ENCODE assay signal across 9 cellular contexts in genomic region chr2:234293973-234294372, GRCh38.
DNase-seq lines count a peak whose midpoint lies in the region; ATAC-seq and TF ChIP-seq lines count a peak whose summit lies in the region.
"Had no signal": no experiment of that assay in that cellular context is flagged by ENCODE, and none has a peak within 500 bp of the region (broad histone marks: within the 10 kb centered on the region; RNA-seq: fewer than 3 reads in every experiment).

No MANE protein-coding gene starts in this region.

- H2BK120ac ChIP-seq in mesenchymal stem cell (ENCODE audit: low read depth, low read length) = no peak overlapping the region

- H3K27ac ChIP-seq in mesenchymal stem cell (ENCODE audit: low read length, poor library complexity, severe bottlenecking) = no peak overlapping the region
- H3K27ac ChIP-seq: hepatocyte had no signal

- no peaks in the 10 kb centered on the region for H3K27me3 ChIP-seq in mesenchymal stem cell (ENCODE audit: control insufficient read depth in 1 of 2, insufficient read depth in 1 of 2, low read length in 2 of 2)
- H3K27me3 ChIP-seq: hepatocyte had no signal

- TF ChIP-seq CTCF in WTC11 (IDR thresholded peaks at IDR 0.05) = no peak
- no peak for TF ChIP-seq CTCF in glutamatergic neuron (IDR thresholded peaks at IDR 0.05; ENCODE audit: partially characterized antibody, unreplicated experiment)

- H3K36me3 Mint-ChIP-seq in WTC11 (no peaks in the 10 kb centered on the region), glutamatergic neuron (ENCODE audit: unreplicated experiment) (no peaks in the 10 kb centered on the region)
- H3K36me3 Mint-ChIP-seq: brain had no signal

- H3K27ac Mint-ChIP-seq in WTC11 = no peak overlapping the region
- H3K27ac Mint-ChIP-seq in glutamatergic neuron (ENCODE audit: unreplicated experiment) = no peak overlapping the region
- H3K27ac Mint-ChIP-seq: brain had no signal

- no peak overlapping the region for H3K4me2 ChIP-seq in mesenchymal stem cell (ENCODE audit: low read length, poor library complexity, severe bottlenecking)
- H3K4me2 ChIP-seq: hepatocyte had no signal

- POLR2A ChIA-PET in WTC11 (lab: Charles Lee) = interaction anchor here (0.7 to 0.9 kb wide), 2 partner anchors 153 to 203 kb away, joined by 3 to 4 read pairs; partner anchors contain the start of gene ARL4C

- no peak overlapping the region for H3K4me3 Mint-ChIP-seq in WTC11
- H3K4me3 Mint-ChIP-seq in glutamatergic neuron (ENCODE audit: unreplicated experiment) = no peak overlapping the region
- H3K4me3 Mint-ChIP-seq: brain had no signal

- intact Hi-C loops in Right ventricle myocardium superior (cut with DNase I) = no loop called here

- H2AFZ ChIP-seq in mesenchymal stem cell (ENCODE audit: low read depth, low read length) = no peak overlapping the region
- H2AFZ ChIP-seq: hepatocyte had no signal

- no peak overlapping the region for H3K4me3 ChIP-seq in mesenchymal stem cell (ENCODE audit: insufficient read depth in 1 of 2, low read depth in 1 of 2, low read length in 2 of 2)
- H3K4me3 ChIP-seq: hepatocyte had no signal

- no peaks in the 10 kb centered on the region for H3K36me3 ChIP-seq in mesenchymal stem cell (ENCODE audit: control insufficient read depth in 1 of 2, insufficient read depth in 2 of 2, low read depth in 1 of 2, low read length in 2 of 2)

- H3K18ac ChIP-seq in mesenchymal stem cell (ENCODE audit: low read depth in 1 of 2, low read length in 2 of 2) = no peak overlapping the region

- no peak overlapping the region for H3K9ac ChIP-seq in mesenchymal stem cell (ENCODE audit: low read length)

- H3K27me3 Mint-ChIP-seq in WTC11 (ENCODE audit: low read depth) = no peaks in the 10 kb centered on the region
- peaks cover 9% of the 10 kb centered on the region for H3K27me3 Mint-ChIP-seq in glutamatergic neuron (ENCODE audit: unreplicated experiment)
- H3K27me3 Mint-ChIP-seq: brain had no signal

- H3K14ac ChIP-seq in mesenchymal stem cell (ENCODE audit: low read length in 2 of 2) = no peak overlapping the region

- H3K79me1 ChIP-seq in mesenchymal stem cell (replicated peaks; ENCODE audit: low read length, poor library complexity, severe bottlenecking) = peaks cover 6% of the 10 kb centered on the region

- no peak overlapping the region for H2BK5ac ChIP-seq in mesenchymal stem cell (ENCODE audit: low read depth, low read length, poor library complexity, severe bottlenecking)

- H2AK5ac ChIP-seq in mesenchymal stem cell (ENCODE audit: low read length, severe bottlenecking) = peak overlapping the region; percentile 73

- peaks cover 10% of the 10 kb centered on the region; the same call in 1 of the 2 replicates for H3K9me3 Mint-ChIP-seq in WTC11
- no peaks in the 10 kb centered on the region for H3K9me3 Mint-ChIP-seq in glutamatergic neuron (ENCODE audit: unreplicated experiment)

- no peak overlapping the region for H3K4ac ChIP-seq in mesenchymal stem cell (ENCODE audit: low read depth in 1 of 2, low read length in 2 of 2)

- no peak overlapping the region for H2BK12ac ChIP-seq in mesenchymal stem cell (ENCODE audit: low read length in 2 of 2)

- H2BK15ac ChIP-seq in mesenchymal stem cell (ENCODE audit: low read depth, poor library complexity, severe bottlenecking) = no peak overlapping the region

- no peak overlapping the region for H4K8ac ChIP-seq in mesenchymal stem cell (ENCODE audit: low read length)

- peaks cover 25% of the 10 kb centered on the region for H3K4me1 ChIP-seq in mesenchymal stem cell (ENCODE audit: control insufficient read depth, insufficient read depth, low read depth, low read length)

- ATAC-seq in WTC11 (peak; percentile 79), HG02763 (IDR thresholded peaks at IDR 0.05; ENCODE audit: unreplicated experiment) (no peak), Right ventricle myocardium superior (ENCODE audit: poor library complexity) (no peak)

- 58% methylated on average over 4 of the region's 4 CpGs for WGBS in mesenchymal stem cell

- H3K9me3 ChIP-seq in mesenchymal stem cell (ENCODE audit: control insufficient read depth, low read length) = no peaks in the 10 kb centered on the region

- DNase-seq in COR-L47 (lab: John Stamatoyannopoulos, UW) = peak; percentile 52
- DNase-seq in HT1080 (ENCODE audit: low read depth) = peak; percentile 76
- peak; percentile 32 for DNase-seq in WTC11 (ENCODE audit: low spot score)
- no peak for DNase-seq in mesenchymal stem cell
- DNase-seq in glutamatergic neuron = no peak
- DNase-seq in Right ventricle myocardium superior = no peak

- H4K91ac ChIP-seq in mesenchymal stem cell (ENCODE audit: low read length) = no peak overlapping the region

- no peak overlapping the region for H3K23ac ChIP-seq in mesenchymal stem cell (ENCODE audit: low read length in 2 of 2)

- CTCF ChIA-PET in WTC11 (lab: Charles Lee) = interaction anchor here (0.6 to 1.5 kb wide), 10 partner anchors 11 to 251 kb away, joined by 3 to 9 read pairs (median 5); partner anchors contain the start of gene ARL4C

- peaks cover 13% of the 10 kb centered on the region for H3K4me1 Mint-ChIP-seq in WTC11
- peaks cover 5% of the 10 kb centered on the region for H3K4me1 Mint-ChIP-seq in glutamatergic neuron (ENCODE audit: low read depth, unreplicated experiment)

TF ChIP-seq in WTC11, 78 proteins besides CTCF, POLR2A, EP300 and RAD21:
- TF ChIP-seq NFYB (CRISPR knock-in tag; conservative IDR thresholded peaks at IDR 0.05; ENCODE audit: low read depth) (no peak), RELA (CRISPR knock-in tag; IDR thresholded peaks at IDR 0.05; ENCODE audit: borderline replicate concordance) (no peak), ZNF263 (CRISPR knock-in tag; IDR thresholded peaks at IDR 0.05; ENCODE audit: low read depth) (no peak), TCF7 (CRISPR knock-in tag; IDR thresholded peaks at IDR 0.05; ENCODE audit: low read depth) (no peak), ZBTB43 (CRISPR knock-in tag; IDR thresholded peaks at IDR 0.05) (no peak), CREB1 (CRISPR knock-in tag; IDR thresholded peaks at IDR 0.05) (no peak), CBFB (CRISPR knock-in tag; IDR thresholded peaks at IDR 0.05; ENCODE audit: low read depth) (no peak), ZNF317 (CRISPR knock-in tag; IDR thresholded peaks at IDR 0.05; ENCODE audit: borderline replicate concordance, low read depth) (no peak), ATF6 (CRISPR knock-in tag; IDR thresholded peaks at IDR 0.05) (no peak), ZBTB21 (CRISPR knock-in tag; IDR thresholded peaks at IDR 0.05; ENCODE audit: borderline replicate concordance) (no peak), ZNF512 (CRISPR knock-in tag; IDR thresholded peaks at IDR 0.05; ENCODE audit: borderline replicate concordance) (no peak), JUN (CRISPR knock-in tag; IDR thresholded peaks at IDR 0.05) (no peak)
TF ChIP-seq in WTC11: peak in this region for 0.

Comparison
In these comparisons a context has a peak if more than half of its experiments do, and no peak if none do; other contexts are left out.
1. DNase-seq: peak in COR-L47 (single experiment), HT1080 (single experiment) and WTC11 (single experiment); none in mesenchymal stem cell (single experiment), glutamatergic neuron (single experiment) and Right ventricle myocardium superior (single experiment).